In genomic region chr10:125896088-125896934, GRCh38 we compare ENCODE assay signal across 1 cellular context.
A peak's percentile ranks its signal among the peaks of the same experiment; 100 is the strongest.
TF ChIP-seq lines count a peak whose summit lies in the region.
"Not testable (repeated sequence)": the region's sequence is repeated elsewhere in the genome, so short reads cannot be mapped to it uniquely, and the experiment has no call there.

FANK1 (plus strand) TSS chr10:125896564; CDS start chr10:125896643, 79 bp downstream.

TF ChIP-seq in HepG2, 621 proteins besides CTCF, POLR2A, EP300 and RAD21 (continued from another document and continues in another):
- 0 out of 2 replicates have a peak, but pooled peaks have one; percentile 17 for TF ChIP-seq ZGPAT (CRISPR knock-in tag; IDR thresholded peaks at IDR 0.05)
- TF ChIP-seq ZSCAN20 (CRISPR knock-in tag; IDR thresholded peaks at IDR 0.05; ENCODE audit: borderline replicate concordance) = peak; percentile 80; the same call in 1 of the 2 replicates
- TF ChIP-seq, protein P1, sequence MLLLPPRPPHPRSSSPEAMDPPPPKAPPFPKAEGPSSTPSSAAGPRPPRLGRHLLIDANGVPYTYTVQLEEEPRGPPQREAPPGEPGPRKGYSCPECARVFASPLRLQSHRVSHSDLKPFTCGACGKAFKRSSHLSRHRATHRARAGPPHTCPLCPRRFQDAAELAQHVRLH (CRISPR knock-in tag; IDR thresholded peaks at IDR 0.05; ENCODE audit: borderline replicate concordance, low read depth) = peak; percentile 22; the same call in 1 of the 2 replicates
- peak; percentile 35 for TF ChIP-seq FOSL2 (CRISPR knock-in tag; IDR thresholded peaks at IDR 0.05)
- TF ChIP-seq ZNF709 (CRISPR knock-in tag; IDR thresholded peaks at IDR 0.05) = 0 out of 2 replicates have a peak, but pooled peaks have one; percentile 39
- TF ChIP-seq, protein P2, sequence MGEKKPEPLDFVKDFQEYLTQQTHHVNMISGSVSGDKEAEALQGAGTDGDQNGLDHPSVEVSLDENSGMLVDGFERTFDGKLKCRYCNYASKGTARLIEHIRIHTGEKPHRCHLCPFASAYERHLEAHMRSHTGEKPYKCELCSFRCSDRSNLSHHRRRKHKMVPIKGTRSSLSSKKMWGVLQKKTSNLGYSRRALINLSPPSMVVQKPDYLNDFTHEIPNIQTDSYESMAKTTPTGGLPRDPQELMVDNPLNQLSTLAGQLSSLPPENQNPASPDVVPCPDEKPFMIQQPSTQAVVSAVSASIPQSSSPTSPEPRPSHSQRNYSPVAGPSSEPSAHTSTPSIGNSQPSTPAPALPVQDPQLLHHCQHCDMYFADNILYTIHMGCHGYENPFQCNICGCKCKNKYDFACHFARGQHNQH (CRISPR knock-in tag; IDR thresholded peaks at IDR 0.05) = peak; percentile 40; the same call in 1 of the 2 replicates
- TF ChIP-seq TFDP1 (CRISPR knock-in tag; IDR thresholded peaks at IDR 0.05; ENCODE audit: borderline replicate concordance) = peak; percentile 58; the same call in 1 of the 2 replicates
- TF ChIP-seq PHF20 (CRISPR knock-in tag; IDR thresholded peaks at IDR 0.05) = peak; percentile 49; the same call in 1 of the 2 replicates
- TF ChIP-seq POGZ (CRISPR knock-in tag; IDR thresholded peaks at IDR 0.05) = peak; percentile 60
- TF ChIP-seq ZKSCAN5 (CRISPR knock-in tag; IDR thresholded peaks at IDR 0.05) = peak; percentile 63; the same call in 1 of the 2 replicates
- 0 out of 2 replicates have a peak, but pooled peaks have one; percentile 21 for TF ChIP-seq BORCS8-MEF2B (CRISPR knock-in tag; IDR thresholded peaks at IDR 0.05)
- TF ChIP-seq CBFB (CRISPR knock-in tag; IDR thresholded peaks at IDR 0.05) = peak; percentile 51; the same call in 1 of the 2 replicates
- TF ChIP-seq HDAC2 (CRISPR knock-in tag; IDR thresholded peaks at IDR 0.05) = peak; percentile 26; the same call in 1 of the 2 replicates
- not testable (repeated sequence) for TF ChIP-seq SOX13 (IDR thresholded peaks at IDR 0.05); NONO (IDR thresholded peaks at IDR 0.05); MAZ (CRISPR knock-in tag; IDR thresholded peaks at IDR 0.05; ENCODE audit: low read depth)
- TF ChIP-seq SOX13 (CRISPR knock-in tag; conservative IDR thresholded peaks at IDR 0.05 in 1 of 2, IDR thresholded peaks at IDR 0.05 in 1 of 2) = 0 out of 4 replicates have a peak, but pooled peaks of 1 of the 2 experiments have one; percentile 5
- TF ChIP-seq IKZF4 (CRISPR knock-in tag; IDR thresholded peaks at IDR 0.05; ENCODE audit: borderline replicate concordance, low read depth, not compliant biosample characterization) = peak; percentile 40
- 0 out of 2 replicates have a peak, but pooled peaks have one; percentile 45 for TF ChIP-seq HNRNPL (IDR thresholded peaks at IDR 0.05; ENCODE audit: low read depth, low read length)
- TF ChIP-seq ZSCAN9 (CRISPR knock-in tag; IDR thresholded peaks at IDR 0.05; ENCODE audit: borderline replicate concordance) = 0 out of 2 replicates have a peak, but pooled peaks have one; percentile 35
- peak; percentile 43; the same call in 1 of the 2 replicates for TF ChIP-seq NONO (CRISPR knock-in tag; conservative IDR thresholded peaks at IDR 0.05)
- 0 out of 2 replicates have a peak, but pooled peaks have one; percentile 38 for TF ChIP-seq ZNF205 (CRISPR knock-in tag; IDR thresholded peaks at IDR 0.05)
- peak; percentile 25; the same call in 1 of the 2 replicates for TF ChIP-seq RARA (CRISPR knock-in tag; IDR thresholded peaks at IDR 0.05)
- peak; percentile 86; the same call in 1 of the 2 replicates for TF ChIP-seq U2AF2 (IDR thresholded peaks at IDR 0.05; ENCODE audit: low read depth, low read length)
- TF ChIP-seq KMT2B (CRISPR knock-in tag; IDR thresholded peaks at IDR 0.05) = peak; percentile 72
- peak; percentile 33; the same call in 1 of the 2 replicates for TF ChIP-seq RXRB (CRISPR knock-in tag; IDR thresholded peaks at IDR 0.05; ENCODE audit: borderline replicate concordance)
- TF ChIP-seq TAF1 (CRISPR knock-in tag; IDR thresholded peaks at IDR 0.05) = peak; percentile 44; the same call in 1 of the 2 replicates
- TF ChIP-seq FOXA3 (CRISPR knock-in tag; IDR thresholded peaks at IDR 0.05) = peak; percentile 28; the same call in 1 of the 2 replicates
- TF ChIP-seq MXI1 (IDR thresholded peaks at IDR 0.05; ENCODE audit: borderline replicate concordance, low read depth, low read length) = peak; percentile 86; the same call in 2 of the 3 replicates
- TF ChIP-seq, protein P3, sequence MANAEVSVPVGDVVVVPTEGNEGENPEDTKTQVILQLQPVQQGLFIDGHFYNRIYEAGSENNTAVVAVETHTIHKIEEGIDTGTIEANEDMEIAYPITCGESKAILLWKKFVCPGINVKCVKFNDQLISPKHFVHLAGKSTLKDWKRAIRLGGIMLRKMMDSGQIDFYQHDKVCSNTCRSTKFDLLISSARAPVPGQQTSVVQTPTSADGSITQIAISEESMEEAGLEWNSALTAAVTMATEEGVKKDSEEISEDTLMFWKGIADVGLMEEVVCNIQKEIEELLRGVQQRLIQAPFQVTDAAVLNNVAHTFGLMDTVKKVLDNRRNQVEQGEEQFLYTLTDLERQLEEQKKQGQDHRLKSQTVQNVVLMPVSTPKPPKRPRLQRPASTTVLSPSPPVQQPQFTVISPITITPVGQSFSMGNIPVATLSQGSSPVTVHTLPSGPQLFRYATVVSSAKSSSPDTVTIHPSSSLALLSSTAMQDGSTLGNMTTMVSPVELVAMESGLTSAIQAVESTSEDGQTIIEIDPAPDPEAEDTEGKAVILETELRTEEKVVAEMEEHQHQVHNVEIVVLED (CRISPR knock-in tag; IDR thresholded peaks at IDR 0.05; ENCODE audit: borderline replicate concordance) = 0 out of 2 replicates have a peak, but pooled peaks have one; percentile 38
- peak; percentile 17; the same call in 1 of the 2 replicates for TF ChIP-seq SPEN (CRISPR knock-in tag; IDR thresholded peaks at IDR 0.05; ENCODE audit: low read depth)
- 0 out of 2 replicates have a peak, but pooled peaks have one; percentile 75 for TF ChIP-seq SIN3A (IDR thresholded peaks at IDR 0.05; ENCODE audit: borderline replicate concordance, low read depth, low read length)
- peak; percentile 64; the same call in 1 of the 2 replicates for TF ChIP-seq KMT2A (CRISPR knock-in tag; IDR thresholded peaks at IDR 0.05)
- TF ChIP-seq MEIS2 (CRISPR knock-in tag; IDR thresholded peaks at IDR 0.05) = peak; percentile 29; the same call in 1 of the 2 replicates
- peak; percentile 44; the same call in 1 of the 2 replicates for TF ChIP-seq ZNF331 (CRISPR knock-in tag; IDR thresholded peaks at IDR 0.05)
- 0 out of 2 replicates have a peak, but pooled peaks have one; percentile 42 for TF ChIP-seq IRF2 (CRISPR knock-in tag; IDR thresholded peaks at IDR 0.05)
- peak; percentile 30; the same call in 1 of the 2 replicates for TF ChIP-seq RXRA (CRISPR knock-in tag; IDR thresholded peaks at IDR 0.05)
- TF ChIP-seq KDM5A (IDR thresholded peaks at IDR 0.05; ENCODE audit: borderline replicate concordance, low read length) = peak; percentile 37; the same call in 1 of the 2 replicates
- TF ChIP-seq HMGXB4 (CRISPR knock-in tag; IDR thresholded peaks at IDR 0.05; ENCODE audit: borderline replicate concordance in 1 of 2, low read depth in 1 of 2) = peak in 1 of 2 experiments; percentile 55; a peak in 1 of 4 replicates
- TF ChIP-seq ZNF574 (CRISPR knock-in tag; IDR thresholded peaks at IDR 0.05) = peak; percentile 54
- TF ChIP-seq ZMYM4 (CRISPR knock-in tag; IDR thresholded peaks at IDR 0.05) = peak; percentile 70; the same call in 1 of the 2 replicates
- TF ChIP-seq ELF1 (CRISPR knock-in tag; IDR thresholded peaks at IDR 0.05) = peak; percentile 52; the same call in 1 of the 2 replicates
- TF ChIP-seq SKI (IDR thresholded peaks at IDR 0.05; ENCODE audit: partially characterized antibody) = peak; percentile 33
- 0 out of 2 replicates have a peak, but pooled peaks have one; percentile 41 for TF ChIP-seq TFE3 (CRISPR knock-in tag; IDR thresholded peaks at IDR 0.05)
- TF ChIP-seq HBP1 (CRISPR knock-in tag; IDR thresholded peaks at IDR 0.05; ENCODE audit: low read depth) = 0 out of 2 replicates have a peak, but pooled peaks have one; percentile 25
- TF ChIP-seq ZNF160 (CRISPR knock-in tag; IDR thresholded peaks at IDR 0.05) = peak; percentile 77; the same call in 1 of the 2 replicates
- peak; percentile 99 for TF ChIP-seq RFX3 (CRISPR knock-in tag; IDR thresholded peaks at IDR 0.05)
- TF ChIP-seq GATAD2A (CRISPR knock-in tag; IDR thresholded peaks at IDR 0.05) = peak; percentile 23; the same call in 1 of the 2 replicates
- TF ChIP-seq MAZ (IDR thresholded peaks at IDR 0.05; ENCODE audit: borderline replicate concordance, low read depth, low read length) = 0 out of 2 replicates have a peak, but pooled peaks have one; percentile 14
- peak; percentile 84 for TF ChIP-seq ZFX (CRISPR knock-in tag; IDR thresholded peaks at IDR 0.05; ENCODE audit: low read depth)
